Comparison of ENCODE assay signal across 16 cellular contexts in the genomic region with DNA sequence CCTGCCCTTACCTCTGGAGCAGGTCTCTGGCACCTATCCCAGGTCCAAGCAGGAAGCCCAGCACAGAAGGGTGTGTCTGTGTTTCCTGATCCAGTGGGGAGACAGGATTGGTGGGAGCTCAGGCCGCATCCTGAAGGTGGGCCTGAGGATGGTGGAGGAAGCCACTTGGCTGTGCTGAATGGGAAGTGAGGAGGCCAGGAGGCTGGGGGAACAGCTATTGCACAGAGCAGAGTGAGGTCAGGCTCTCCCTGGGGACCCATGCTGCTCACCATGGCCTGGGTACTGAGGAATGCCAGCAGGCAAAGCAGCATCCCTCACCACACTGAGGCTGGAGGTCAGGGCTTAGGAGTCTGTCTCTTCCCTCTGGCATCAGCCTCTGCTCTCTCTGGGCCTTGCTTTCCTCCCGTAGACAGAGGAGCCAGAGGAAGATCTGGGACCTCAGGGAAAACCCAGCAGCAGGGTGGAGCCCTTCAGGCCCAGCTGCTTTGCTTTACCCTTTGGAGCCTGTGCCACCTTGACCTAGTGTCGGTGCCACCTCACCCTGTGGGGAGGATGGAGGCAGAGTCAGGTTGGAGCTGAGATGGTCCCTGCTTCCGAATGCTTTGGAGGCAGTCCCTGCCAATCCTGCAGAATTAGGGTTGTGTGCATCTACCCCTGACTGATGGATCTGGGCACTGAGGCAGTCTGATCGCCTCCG. TPM values are rescaled to one million over a fixed set of nuclear protein-coding genes. Genes with fewer than 3 reads are reported as not detected.
A peak's percentile ranks its signal among the peaks of the same experiment; 100 is the strongest.
DNase-seq lines count a peak whose midpoint lies in the region; ATAC-seq and TF ChIP-seq lines count a peak whose summit lies in the region.
"Had no signal": no experiment of that assay in that cellular context is flagged by ENCODE, and none has a peak within 500 bp of the region (broad histone marks: within the 10 kb centered on the region; RNA-seq: fewer than 3 reads in every experiment).

No MANE protein-coding gene starts in this region.

- CTCF ChIA-PET in HEK293 (lab: Yijun Ruan, JAX) = interaction anchor here (0.6 to 1.7 kb wide), 3 partner anchors 11 to 166 kb away, joined by 3 to 4 read pairs (median 4); no protein-coding TSS in a partner anchor

- H3K36me3 ChIP-seq in HEK293 (ENCODE audit: control insufficient read depth in 2 of 2, insufficient read depth in 1 of 2, low read length in 2 of 2) = no peaks in the 10 kb centered on the region
- H3K36me3 ChIP-seq: brain microvascular endothelial cell, prostate gland had no signal

- H3K9me3 ChIP-seq in HEK293 (ENCODE audit: control insufficient read depth, insufficient read depth, low read depth, low read length) = no peaks in the 10 kb centered on the region
- H3K9me3 ChIP-seq: prostate gland had no signal

- H3K4me1 ChIP-seq in HEK293 (ENCODE audit: control insufficient read depth, insufficient read depth, low read length) = no peaks in the 10 kb centered on the region
- H3K4me1 ChIP-seq: prostate gland had no signal

- intact Hi-C loops in left ventricle myocardium superior (cut with micrococcal nuclease) = no loop called here

- H3K27ac ChIP-seq in HEK293 (ENCODE audit: extremely low read depth, low read depth, low read length) = no peak overlapping the region
- H3K27ac ChIP-seq: brain microvascular endothelial cell, prostate gland had no signal

- no peak for TF ChIP-seq CTCF in HEK293 (tag by site-specific recombination; IDR thresholded peaks at IDR 0.05)

- in situ Hi-C loops in G401 (cut with HindIII; ENCODE audit: low sequenced_read_pairs) = no loop called here

- no peak overlapping the region for H3K4me3 ChIP-seq in HEK293 (ENCODE audit: low read depth, low read length)
- H3K4me3 ChIP-seq: prostate gland had no signal

- POLR2A ChIA-PET in HEK293 (lab: Yijun Ruan, JAX) = no interaction called here

- ATAC-seq in left ventricle myocardium superior (peak; percentile 70), HG02571 (IDR thresholded peaks at IDR 0.05; ENCODE audit: unreplicated experiment) (no peak)

- peak; percentile 32 for DNase-seq in UCSD-AML1 (lab: John Stamatoyannopoulos, UW; ENCODE audit: unreplicated experiment)
- DNase-seq in left ventricle myocardium superior = peak; percentile 48
- DNase-seq in stimulated activated CD8-positive, alpha-beta memory T cell treated with anti-CD3 and anti-CD28 coated beads, Interleukin-4, amount 100 ng/mL, for 48 hours = peak; percentile 10
- DNase-seq in NCI-H510A (lab: John Stamatoyannopoulos, UW) = no peak
- DNase-seq in G401 (ENCODE audit: low spot score) = no peak
- DNase-seq: activated CD4-positive, alpha-beta memory T cell treated with anti-CD3 and anti-CD28 coated beads for 36 hours; activated effector memory CD4-positive, alpha-beta T cell treated with anti-CD3 and anti-CD28 coated beads, Interleukin-2, amount 50 U/mL, for 16 hours; brain microvascular endothelial cell; CD4-positive, alpha-beta memory T cell; NCI-H2081; SHP77 treated with DMSO at 0.1 percent for 48 hours had no signal

TF ChIP-seq in HEK293, 187 proteins besides CTCF, POLR2A, EP300 and RAD21:
- no peak for TF ChIP-seq ZSCAN23 (tag by site-specific recombination; IDR thresholded peaks at IDR 0.05)
- peak; percentile 44 for TF ChIP-seq ZIC2 (tag by site-specific recombination; IDR thresholded peaks at IDR 0.05)
- TF ChIP-seq ZNF341 (tag by site-specific recombination; IDR thresholded peaks at IDR 0.05; ENCODE audit: low read depth) = 0 out of 2 replicates have a peak, but pooled peaks have one; percentile 28
- TF ChIP-seq, protein P1, sequence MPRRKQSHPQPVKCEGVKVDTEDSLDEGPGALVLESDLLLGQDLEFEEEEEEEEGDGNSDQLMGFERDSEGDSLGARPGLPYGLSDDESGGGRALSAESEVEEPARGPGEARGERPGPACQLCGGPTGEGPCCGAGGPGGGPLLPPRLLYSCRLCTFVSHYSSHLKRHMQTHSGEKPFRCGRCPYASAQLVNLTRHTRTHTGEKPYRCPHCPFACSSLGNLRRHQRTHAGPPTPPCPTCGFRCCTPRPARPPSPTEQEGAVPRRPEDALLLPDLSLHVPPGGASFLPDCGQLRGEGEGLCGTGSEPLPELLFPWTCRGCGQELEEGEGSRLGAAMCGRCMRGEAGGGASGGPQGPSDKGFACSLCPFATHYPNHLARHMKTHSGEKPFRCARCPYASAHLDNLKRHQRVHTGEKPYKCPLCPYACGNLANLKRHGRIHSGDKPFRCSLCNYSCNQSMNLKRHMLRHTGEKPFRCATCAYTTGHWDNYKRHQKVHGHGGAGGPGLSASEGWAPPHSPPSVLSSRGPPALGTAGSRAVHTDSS (tag by site-specific recombination; IDR thresholded peaks at IDR 0.05) = no peak

RNA-seq across cellular contexts. Expression of a gene that starts 39.0 kb away (rescaled TPM):
- 5.4 TPM for total RNA-seq in left ventricle myocardium superior
- total RNA-seq in G401 (2014; rRNA removed; shearing (Covaris generic)) = 2.8 and 5.9 TPM in 2 replicates
- total RNA-seq: glomerular endothelial cell, M059J had no signal

Comparison
In these comparisons a context has a peak if more than half of its experiments do, and no peak if none do; other contexts are left out.
1. DNase-seq: peak in UCSD-AML1 (single experiment), left ventricle myocardium superior (single experiment) and stimulated activated CD8-positive, alpha-beta memory T cell treated with anti-CD3 and anti-CD28 coated beads, Interleukin-4, amount 100 ng/mL, for 48 hours (single experiment); none in NCI-H510A (single experiment) and G401 (single experiment).